9 cellular contexts compared by ENCODE assay signal in genomic region chr2:17821535-17822451, GRCh38. TPM values are rescaled to one million over a fixed set of nuclear protein-coding genes. Genes with fewer than 3 reads are reported as not detected.
DNase-seq lines count a peak whose midpoint lies in the region; ATAC-seq and TF ChIP-seq lines count a peak whose summit lies in the region.
"Had no signal": no experiment of that assay in that cellular context is flagged by ENCODE, and none has a peak within 500 bp of the region (broad histone marks: within the 10 kb centered on the region; RNA-seq: fewer than 3 reads in every experiment).

No MANE protein-coding gene starts in this region.

- no peaks in the 10 kb centered on the region for H3K36me3 ChIP-seq in BLaER1 treated with 17β-estradiol and CSF1 and Interleukin-3, amounts not matched to agents 10 nM and 100 nM
- H3K36me3 ChIP-seq in gastroesophageal sphincter = no peaks in the 10 kb centered on the region

- TF ChIP-seq CTCF in gastroesophageal sphincter (IDR thresholded peaks at IDR 0.05) = no peak

- H3K4me1 ChIP-seq in BLaER1 treated with 17β-estradiol and CSF1 and Interleukin-3, amounts not matched to agents 10 nM and 100 nM = peaks cover 82 to 94% (median 90%) of the 10 kb centered on the region in 10 experiments
- peaks cover 0 to 9% (median 8%) of the 10 kb centered on the region in 3 donors for H3K4me1 ChIP-seq in gastroesophageal sphincter

- DNase-seq in left cardiac atrium = no peak
- no peak for DNase-seq in activated effector memory CD4-positive, alpha-beta T cell treated with anti-CD3 and anti-CD28 coated beads, Interleukin-2, amount 50 U/mL, for 16 hours
- DNase-seq in DMS153 (lab: John Stamatoyannopoulos, UW) = no peak
- DNase-seq in GF-D8 (lab: John Stamatoyannopoulos, UW) = no peak
- DNase-seq: DMS53 had no signal

- H3K4me3 ChIP-seq in BLaER1 treated with 17β-estradiol and CSF1 and Interleukin-3, amounts not matched to agents 10 nM and 100 nM = peak overlapping the region in 4 of 10 experiments; percentile 3 to 24 (median 14); a peak in 4 of 20 replicates
- H3K4me3 ChIP-seq in gastroesophageal sphincter = no peak overlapping the region

- peak; percentile 57 for ATAC-seq in GM19438 (IDR thresholded peaks at IDR 0.05; ENCODE audit: low read depth, unreplicated experiment)
- peak; percentile 48 for ATAC-seq in HG03342 (IDR thresholded peaks at IDR 0.05; ENCODE audit: unreplicated experiment)
- ATAC-seq in left cardiac atrium = peak; percentile 60 to 64
- ATAC-seq in gastroesophageal sphincter = no peak

- H4K20me1 ChIP-seq in BLaER1 treated with 17β-estradiol and CSF1 and Interleukin-3, amounts not matched to agents 10 nM and 100 nM = no peaks in the 10 kb centered on the region

- H3K4me2 ChIP-seq in BLaER1 treated with 17β-estradiol and CSF1 and Interleukin-3, amounts not matched to agents 10 nM and 100 nM = peak overlapping the region; percentile 61 to 94 (median 83)

- no peak for TF ChIP-seq EP300 in gastroesophageal sphincter (IDR thresholded peaks at IDR 0.05)

- peak overlapping the region; percentile 30 to 83 (median 76); a peak in 20 of 22 replicates for H3K9ac ChIP-seq in BLaER1 treated with 17β-estradiol and CSF1 and Interleukin-3, amounts not matched to agents 10 nM and 100 nM

- 35 to 56% methylated on average over 5 of the region's 7 CpGs for WGBS in gastroesophageal sphincter (ENCODE audit: low coverage in 1 of 2), 2 donors

- TF ChIP-seq POLR2A in gastroesophageal sphincter (IDR thresholded peaks at IDR 0.05) = no peak

- H3K9me3 ChIP-seq in BLaER1 treated with 17β-estradiol and CSF1 and Interleukin-3, amounts not matched to agents 10 nM and 100 nM (replicated peaks in 1 of 11) = 0 out of 22 replicates have a peak, but pooled peaks cover 0 to 4% (median 0%) of the 10 kb centered on the region in 11 experiments
- H3K9me3 ChIP-seq in gastroesophageal sphincter = no peaks in the 10 kb centered on the region

- H3K27me3 ChIP-seq in BLaER1 treated with 17β-estradiol and CSF1 and Interleukin-3, amounts not matched to agents 10 nM and 100 nM = no peaks in the 10 kb centered on the region
- H3K27me3 ChIP-seq in gastroesophageal sphincter = no peaks in the 10 kb centered on the region

- intact Hi-C loops in left cardiac atrium (cut with DNase I) = loop anchor here in 1 of 2 donors (10.0 kb wide), 1 partner anchor 97 kb away; no protein-coding TSS in a partner anchor

- H3K27ac ChIP-seq in BLaER1 treated with 17β-estradiol and CSF1 and Interleukin-3, amounts not matched to agents 10 nM and 100 nM = peak overlapping the region; percentile 36 to 100 (median 94); a peak in 21 of 22 replicates
- H3K27ac ChIP-seq in gastroesophageal sphincter = no peak overlapping the region

RNA-seq across cellular contexts. Expression of gene MSGN1, which starts 5.5 kb away (rescaled TPM):
- total RNA-seq in left cardiac atrium (not detected), gastroesophageal sphincter (not detected)

RNA-seq across cellular contexts. Expression of gene KCNS3, which starts 56.7 kb away (rescaled TPM):
- total RNA-seq in left cardiac atrium (1 to 10 TPM; 2.8 to 3.9 TPM), gastroesophageal sphincter (10 to 100 TPM; 37.3 to 61.3 (median 38.0) TPM)

Comparison
In these comparisons a context has a peak if more than half of its experiments do, and no peak if none do; other contexts are left out.
1. H3K27ac ChIP-seq: peak in BLaER1 treated with 17β-estradiol and CSF1 and Interleukin-3, amounts not matched to agents 10 nM and 100 nM (11 of 11); none in gastroesophageal sphincter (0 of 4).
2. RNA of gene KCNS3, which starts 56.7 kb away (total RNA-seq): 37.3 to 61.3 TPM in gastroesophageal sphincter; 2.8 to 3.9 TPM in left cardiac atrium; every median in the first group is over 4 times any median in the second.